17 cellular contexts compared by ENCODE assay signal in the genomic region with DNA sequence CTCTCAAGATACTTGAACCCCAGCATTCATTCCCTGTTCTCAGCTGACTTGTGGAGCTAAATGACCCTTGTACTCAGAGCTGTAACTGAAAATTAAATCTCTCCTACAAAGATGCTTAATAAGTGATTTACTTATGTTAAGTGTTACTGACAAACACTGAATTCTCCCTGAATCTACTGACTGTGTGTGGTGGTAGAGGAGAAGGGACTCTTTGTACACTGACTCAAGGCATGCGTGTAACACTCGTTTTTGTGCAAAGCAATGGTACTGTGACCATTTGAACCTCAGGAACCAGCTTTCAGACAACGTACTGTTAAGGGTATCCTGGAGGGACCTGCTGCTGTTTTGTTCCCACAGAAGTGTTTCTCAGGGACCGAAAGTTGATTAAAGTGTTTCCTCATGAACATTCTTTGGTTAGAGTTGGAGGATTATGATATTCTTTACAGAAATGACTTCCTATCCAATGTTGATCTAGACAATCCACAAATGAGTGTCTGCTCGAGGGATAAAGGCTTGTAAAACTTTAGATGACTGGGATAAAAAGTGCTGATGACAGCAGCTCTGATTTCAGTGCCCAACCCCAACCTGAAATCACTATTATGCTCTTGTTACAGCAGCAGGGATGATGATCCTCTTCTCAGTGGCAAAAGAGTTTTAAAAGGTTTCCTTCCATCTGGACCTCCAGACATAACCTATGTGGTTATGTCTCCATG. TPM values are rescaled to one million over a fixed set of nuclear protein-coding genes. Genes with fewer than 3 reads are reported as not detected.
A peak's percentile ranks its signal among the peaks of the same experiment; 100 is the strongest.
DNase-seq lines count a peak whose midpoint lies in the region; ATAC-seq and TF ChIP-seq lines count a peak whose summit lies in the region.
"Had no signal": no experiment of that assay in that cellular context is flagged by ENCODE, and none has a peak within 500 bp of the region (broad histone marks: within the 10 kb centered on the region; RNA-seq: fewer than 3 reads in every experiment).

No MANE protein-coding gene starts in this region.

- no peak overlapping the region for H3K9ac ChIP-seq in MM.1S (ENCODE audit: low read length)

- H3K9me2 ChIP-seq in MM.1S (replicated peaks; ENCODE audit: insufficient read depth, low read length), result no peaks in the 10 kb centered on the region

- intact Hi-C loops in activated CD4-positive, alpha-beta T cell treated with anti-CD3 and anti-CD28 coated beads, Interleukin-2, amount 10 ng/mL, durations not matched to agents 24 days and 14 days (cut with micrococcal nuclease), result no loop called here

- H3K27me3 ChIP-seq in MM.1S (replicated peaks; ENCODE audit: insufficient read depth, low read length) (no peaks in the 10 kb centered on the region), lung (ENCODE audit: control insufficient read depth, insufficient read depth) (no peaks in the 10 kb centered on the region), thoracic aorta (replicated peaks; ENCODE audit: insufficient read depth) (no peaks in the 10 kb centered on the region)

- no peak overlapping the region for H3K4me3 Mint-ChIP-seq in activated CD4-positive, alpha-beta T cell treated with anti-CD3 and anti-CD28 coated beads, Interleukin-2, amount 10 ng/mL, durations not matched to agents 24 days and 14 days
- H3K4me3 Mint-ChIP-seq: activated naive CD8-positive, alpha-beta T cell; CD8-positive, alpha-beta T cell; stimulated activated naive B cell treated with anti-CD40 and anti-IgM and Interleukin-4, amounts not matched to agents 10 μg/mL and 1 μg/mL and 100 μg/mL, for 72 hours had no signal

- no peak overlapping the region for H3K27ac Mint-ChIP-seq in activated CD4-positive, alpha-beta T cell treated with anti-CD3 and anti-CD28 coated beads, Interleukin-2, amount 10 ng/mL, durations not matched to agents 24 days and 14 days
- H3K27ac Mint-ChIP-seq: activated naive CD8-positive, alpha-beta T cell; CD8-positive, alpha-beta T cell; stimulated activated naive B cell treated with anti-CD40 and anti-IgM and Interleukin-4, amounts not matched to agents 10 μg/mL and 1 μg/mL and 100 μg/mL, for 72 hours had no signal

- peaks cover 2% of the 10 kb centered on the region for H3K4me1 Mint-ChIP-seq in activated CD4-positive, alpha-beta T cell treated with anti-CD3 and anti-CD28 coated beads, Interleukin-2, amount 10 ng/mL, durations not matched to agents 24 days and 14 days

- DNase-seq in MM.1S (no peak), coronary artery (ENCODE audit: low spot score) (no peak), lung (ENCODE audit: low spot score) (no peak), thoracic aorta (ENCODE audit: low spot score) (no peak)
- DNase-seq in activated CD4-positive, alpha-beta T cell treated with anti-CD3 and anti-CD28 coated beads, Interleukin-2, amount 10 ng/mL, durations not matched to agents 24 days and 14 days, result no peak
- DNase-seq: CD8-positive, alpha-beta T cell; cortex of kidney; glutamatergic neuron; NCI-H1105 treated with DMSO at 0.1 percent for 48 hours; NCI-H526 treated with DMSO at 0.1 percent for 48 hours; posterior cingulate gyrus; SHP77 treated with DMSO at 0.1 percent for 48 hours; stimulated activated CD4-positive, alpha-beta T cell treated with anti-CD3 and anti-CD28 coated beads, Interleukin-4, amount 100 ng/mL, for 24 hours; stimulated activated naive B cell treated with anti-CD40 and anti-IgM and Interleukin-4, amounts not matched to agents 10 μg/mL and 1 μg/mL and 100 μg/mL, for 72 hours had no signal

- ATAC-seq in lung (ENCODE audit: insufficient read depth, low FRiP score), result no peak
- no peak for ATAC-seq in thoracic aorta (ENCODE audit: insufficient number of reproducible peaks, low FRiP score, low read depth)
- ATAC-seq in HG02588 (IDR thresholded peaks at IDR 0.05; ENCODE audit: unreplicated experiment), result no peak
- ATAC-seq in GM21619 (IDR thresholded peaks at IDR 0.05; ENCODE audit: unreplicated experiment), result no peak
- ATAC-seq: CD8-positive, alpha-beta T cell; stimulated activated naive B cell treated with anti-CD40 and anti-IgM and Interleukin-4, amounts not matched to agents 10 μg/mL and 1 μg/mL and 100 μg/mL, for 72 hours had no signal

- no peaks in the 10 kb centered on the region for H4K20me1 ChIP-seq in MM.1S (ENCODE audit: insufficient read depth, low read length)

- no peak overlapping the region for H2AFZ ChIP-seq in MM.1S (ENCODE audit: low read length)

- no peak for TF ChIP-seq CTCF in MM.1S (IDR thresholded peaks at IDR 0.05; ENCODE audit: low read length)
- TF ChIP-seq CTCF in coronary artery (IDR thresholded peaks at IDR 0.05), result no peak
- no peak for TF ChIP-seq CTCF in lung (IDR thresholded peaks at IDR 0.05; ENCODE audit: control extremely low read depth, extremely low read depth)
- TF ChIP-seq CTCF in thoracic aorta (IDR thresholded peaks at IDR 0.05), result no peak

- no peaks in the 10 kb centered on the region for H3K9me3 Mint-ChIP-seq in activated CD4-positive, alpha-beta T cell treated with anti-CD3 and anti-CD28 coated beads, Interleukin-2, amount 10 ng/mL, durations not matched to agents 24 days and 14 days
- H3K9me3 Mint-ChIP-seq: CD8-positive, alpha-beta T cell; stimulated activated naive B cell treated with anti-CD40 and anti-IgM and Interleukin-4, amounts not matched to agents 10 μg/mL and 1 μg/mL and 100 μg/mL, for 72 hours had no signal

- no peaks in the 10 kb centered on the region for H3K36me3 Mint-ChIP-seq in activated CD4-positive, alpha-beta T cell treated with anti-CD3 and anti-CD28 coated beads, Interleukin-2, amount 10 ng/mL, durations not matched to agents 24 days and 14 days (ENCODE audit: low read depth)
- H3K36me3 Mint-ChIP-seq: activated naive CD8-positive, alpha-beta T cell; CD8-positive, alpha-beta T cell; stimulated activated naive B cell treated with anti-CD40 and anti-IgM and Interleukin-4, amounts not matched to agents 10 μg/mL and 1 μg/mL and 100 μg/mL, for 72 hours had no signal

- H3K27ac ChIP-seq in MM.1S (ENCODE audit: low read length) (peak overlapping the region; percentile 0; the same call in 1 of the 2 replicates), coronary artery (peak overlapping the region in 1 of 2 donors; percentile 61), lung (ENCODE audit: low read depth in 1 of 2, low read length in 1 of 2) (peak overlapping the region; percentile 10 to 43), thoracic aorta (peak overlapping the region in 1 of 2 donors; percentile 18)

- whole genome bisulfite sequencing in lung, 2 donors, result 34 to 53% methylated on average over 5 of the region's 5 CpGs

- peak overlapping the region; percentile 12; the same call in 1 of the 2 replicates for H3K4me2 ChIP-seq in MM.1S (ENCODE audit: low read depth, low read length)

- H3K36me3 ChIP-seq in MM.1S (replicated peaks; ENCODE audit: insufficient read depth, low read length) (no peaks in the 10 kb centered on the region), lung (ENCODE audit: control insufficient read depth in 2 of 2, insufficient read depth in 2 of 2, low read length in 2 of 2) (no peaks in the 10 kb centered on the region), thoracic aorta (no peaks in the 10 kb centered on the region)

- H3K4me1 ChIP-seq in MM.1S (ENCODE audit: low read length) (peaks cover 27% of the 10 kb centered on the region), lung (ENCODE audit: control insufficient read depth in 2 of 2, insufficient read depth in 2 of 2, low read length in 2 of 2) (peaks cover 12 to 21% of the 10 kb centered on the region in 2 donors), thoracic aorta (ENCODE audit: control insufficient read depth in 1 of 2, low read depth in 2 of 2) (peaks cover 49 to 67% of the 10 kb centered on the region in 2 donors)

- no peaks in the 10 kb centered on the region for H3K27me3 Mint-ChIP-seq in activated CD4-positive, alpha-beta T cell treated with anti-CD3 and anti-CD28 coated beads, Interleukin-2, amount 10 ng/mL, durations not matched to agents 24 days and 14 days
- H3K27me3 Mint-ChIP-seq: activated naive CD8-positive, alpha-beta T cell had no signal

- H3K79me2 ChIP-seq in MM.1S (ENCODE audit: low read length), result peaks cover 94% of the 10 kb centered on the region

- peaks cover 4% of the 10 kb centered on the region; the same call in 1 of the 2 replicates for H3F3A ChIP-seq in MM.1S (ENCODE audit: insufficient read depth, low read length)

- H3K4me3 ChIP-seq in MM.1S (ENCODE audit: low read length), result no peak overlapping the region
- H3K4me3 ChIP-seq in coronary artery, result peak overlapping the region; percentile 5
- no peak overlapping the region for H3K4me3 ChIP-seq in lung
- H3K4me3 ChIP-seq in thoracic aorta, result peak overlapping the region; percentile 34

- H3K9me3 ChIP-seq in MM.1S (replicated peaks; ENCODE audit: insufficient read depth, low read length), result no peaks in the 10 kb centered on the region
- H3K9me3 ChIP-seq in lung (ENCODE audit: control insufficient read depth in 2 of 2, insufficient read depth in 1 of 2, low read length in 1 of 2), result no peaks in the 10 kb centered on the region
- no peaks in the 10 kb centered on the region for H3K9me3 ChIP-seq in thoracic aorta

RNA-seq across cellular contexts. Expression of a gene that starts 12.8 kb away (rescaled TPM):
- total RNA-seq in lung (10 to 100 TPM; 29.2 to 49.4 TPM), thoracic aorta (10 to 100 TPM; 27.6 to 35.7 TPM)
- polyA plus RNA-seq in lung, result 10 to 100 TPM in 1 of 2 donors, 1 to 10 TPM in 1; 9.6 to 41.3 TPM
- 1.7 and 2.0 TPM in 2 replicates for total RNA-seq in activated CD4-positive, alpha-beta T cell treated with anti-CD3 and anti-CD28 coated beads, Interleukin-2, amount 10 ng/mL, durations not matched to agents 24 days and 14 days

Comparison
In these comparisons a context has a peak if more than half of its experiments do, and no peak if none do; other contexts are left out.
1. H3K4me3 ChIP-seq: peak in coronary artery (single experiment) and thoracic aorta (single experiment); none in MM.1S (single experiment) and lung (single experiment).